ENCODE assay signal across 8 cellular contexts in the genomic region with DNA sequence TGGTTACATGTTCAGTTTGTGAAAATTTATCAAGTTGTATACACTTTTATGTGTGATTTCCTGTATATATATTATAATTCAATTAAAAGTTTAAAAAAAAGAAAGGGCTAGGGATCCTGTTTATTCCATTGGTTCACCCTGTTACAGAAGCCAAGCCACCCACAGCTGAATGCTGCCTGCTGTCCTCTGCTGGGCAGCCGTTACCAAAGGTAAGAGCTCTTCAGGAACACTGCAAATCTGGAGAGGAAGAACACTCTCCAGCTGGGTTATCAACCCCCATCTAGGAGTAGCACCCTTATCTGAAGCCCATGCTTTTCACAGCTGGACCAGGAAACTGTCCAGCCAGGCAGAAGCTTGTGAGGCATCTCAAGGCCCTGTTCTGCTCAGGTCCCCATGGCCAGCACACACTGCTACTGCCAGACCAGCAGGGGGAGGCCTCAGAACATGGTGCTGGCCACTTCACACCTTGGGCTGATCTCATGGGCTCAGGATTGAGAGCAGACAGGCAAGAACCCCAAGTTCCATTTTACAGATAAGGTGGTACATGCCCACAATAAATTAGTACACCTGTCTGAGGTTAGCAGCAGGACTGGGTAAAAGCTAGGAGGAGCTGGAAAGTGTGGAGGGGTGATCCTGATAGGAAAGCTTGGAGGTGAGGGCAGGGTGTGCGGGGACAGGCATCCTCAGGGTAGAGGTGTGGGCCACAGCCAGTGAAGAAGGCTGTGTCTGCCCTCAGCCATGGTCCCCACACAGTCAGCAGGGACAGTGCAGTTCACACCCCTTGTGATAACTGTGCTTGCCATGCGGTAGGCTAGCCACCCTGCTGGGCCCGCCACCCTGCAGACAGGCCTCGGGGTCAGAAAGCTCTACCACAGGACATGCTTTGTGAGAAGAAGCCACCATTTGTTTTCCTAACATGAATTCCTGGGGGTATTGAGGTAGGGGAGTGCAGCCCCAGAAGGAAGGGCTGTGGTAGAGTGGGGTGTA. TPM values are rescaled to one million over a fixed set of nuclear protein-coding genes. Genes with fewer than 3 reads are reported as not detected.
DNase-seq lines count a peak whose midpoint lies in the region; ATAC-seq and TF ChIP-seq lines count a peak whose summit lies in the region.

No MANE protein-coding gene starts in this region.

- no peaks in the 10 kb centered on the region for H4K20me1 ChIP-seq in neural progenitor cell (ENCODE audit: low read depth)

- POLR2A ChIA-PET in activated CD8-positive, alpha-beta T cell treated with anti-CD3 and anti-CD28 coated beads for 36 hours (lab: Charles Lee): interaction anchor here (0.9 kb wide), 1 partner anchor 143 kb away, joined by 3 read pairs; no protein-coding TSS in a partner anchor

- no peaks in the 10 kb centered on the region for H3K9me3 ChIP-seq in neural progenitor cell (ENCODE audit: low read depth)

- H3K36me3 ChIP-seq in neural progenitor cell: no peaks in the 10 kb centered on the region

- peaks cover 6% of the 10 kb centered on the region for H3K4me1 Mint-ChIP-seq in activated CD8-positive, alpha-beta T cell treated with anti-CD3 and anti-CD28 coated beads for 36 hours (ENCODE audit: low read depth)
- peaks cover 32% of the 10 kb centered on the region for H3K4me1 Mint-ChIP-seq in neural progenitor cell

- H3K27me3 ChIP-seq in neural progenitor cell: no peaks in the 10 kb centered on the region

- H3K27ac ChIP-seq in neural progenitor cell: no peak overlapping the region

- H3K9me3 Mint-ChIP-seq in activated CD8-positive, alpha-beta T cell treated with anti-CD3 and anti-CD28 coated beads for 36 hours: no peaks in the 10 kb centered on the region
- no peaks in the 10 kb centered on the region for H3K9me3 Mint-ChIP-seq in neural progenitor cell

- ATAC-seq in activated CD8-positive, alpha-beta T cell treated with anti-CD3 and anti-CD28 coated beads for 36 hours: peak; percentile 97
- no peak for ATAC-seq in HG03439 (IDR thresholded peaks at IDR 0.05; ENCODE audit: unreplicated experiment)

- CTCF ChIA-PET in activated CD8-positive, alpha-beta T cell treated with anti-CD3 and anti-CD28 coated beads for 36 hours (lab: Charles Lee): interaction anchor here (0.7 to 5.9 kb wide), 12 partner anchors 10 to 166 kb away, joined by 3 to 27 read pairs (median 4); no protein-coding TSS in a partner anchor

- peaks cover 28% of the 10 kb centered on the region for H3K4me1 ChIP-seq in neural progenitor cell

- H3K27ac Mint-ChIP-seq in activated CD8-positive, alpha-beta T cell treated with anti-CD3 and anti-CD28 coated beads for 36 hours: no peak overlapping the region
- peak overlapping the region; percentile 72 for H3K27ac Mint-ChIP-seq in neural progenitor cell

- DNase-seq in 8988T (peak; percentile 76), NCI-H510A treated with DMSO at 0.1 percent for 48 hours (lab: John Stamatoyannopoulos, UW) (peak; percentile 76), erythroblast (lab: John Stamatoyannopoulos, UW) (peak; percentile 69 to 70), neural progenitor cell (ENCODE audit: low spot score) (peak; percentile 75), SIG-M5 (lab: John Stamatoyannopoulos, UW) (no peak)
- peak; percentile 61 for DNase-seq in activated CD8-positive, alpha-beta T cell treated with anti-CD3 and anti-CD28 coated beads for 36 hours

- H3K27me3 Mint-ChIP-seq in activated CD8-positive, alpha-beta T cell treated with anti-CD3 and anti-CD28 coated beads for 36 hours: no peaks in the 10 kb centered on the region
- H3K27me3 Mint-ChIP-seq in neural progenitor cell (ENCODE audit: insufficient read depth, low read depth): peaks cover 3% of the 10 kb centered on the region

- intact Hi-C loops in activated CD8-positive, alpha-beta T cell treated with anti-CD3 and anti-CD28 coated beads for 36 hours (cut with micrococcal nuclease): loop anchor here (10.0 kb wide), 1 partner anchor 144 kb away; a partner anchor contains a TSS

- no peak overlapping the region for H2AFZ ChIP-seq in neural progenitor cell (replicated peaks)

- peaks cover 2% of the 10 kb centered on the region for H3K36me3 Mint-ChIP-seq in activated CD8-positive, alpha-beta T cell treated with anti-CD3 and anti-CD28 coated beads for 36 hours (ENCODE audit: low read depth)
- H3K36me3 Mint-ChIP-seq in neural progenitor cell: peaks cover 7% of the 10 kb centered on the region

- peaks cover 12% of the 10 kb centered on the region for H3F3A ChIP-seq in neural progenitor cell (ENCODE audit: low read depth)

- peak; percentile 81 for TF ChIP-seq CTCF in GM12872 (IDR thresholded peaks at IDR 0.05; ENCODE audit: insufficient read depth, low read depth, low read length)
- TF ChIP-seq CTCF in activated CD8-positive, alpha-beta T cell treated with anti-CD3 and anti-CD28 coated beads for 36 hours (IDR thresholded peaks at IDR 0.05): peak; percentile 58
- TF ChIP-seq CTCF in neural progenitor cell (IDR thresholded peaks at IDR 0.05): peak; percentile 69

- H3K4me2 ChIP-seq in neural progenitor cell: no peak overlapping the region

- H3K4me3 Mint-ChIP-seq in activated CD8-positive, alpha-beta T cell treated with anti-CD3 and anti-CD28 coated beads for 36 hours: no peak overlapping the region
- no peak overlapping the region for H3K4me3 Mint-ChIP-seq in neural progenitor cell

- TF ChIP-seq POLR2A in erythroblast (IDR thresholded peaks at IDR 0.05; ENCODE audit: low read length): no peak

- H3K9ac ChIP-seq in neural progenitor cell: no peak overlapping the region

- H3K4me3 ChIP-seq in neural progenitor cell: no peak overlapping the region

- no peaks in the 10 kb centered on the region for H3K79me2 ChIP-seq in neural progenitor cell (ENCODE audit: low read depth)

RNA-seq across cellular contexts. Expression of a gene that starts 54.3 kb away (rescaled TPM):
- 100 to 1,000 TPM; 103 to 116 TPM for total RNA-seq in activated CD8-positive, alpha-beta T cell treated with anti-CD3 and anti-CD28 coated beads for 36 hours
- total RNA-seq in neural progenitor cell (ENCODE audit: low replicate concordance): 12.7 and 41.0 TPM in 2 replicates
